In the genomic region with DNA sequence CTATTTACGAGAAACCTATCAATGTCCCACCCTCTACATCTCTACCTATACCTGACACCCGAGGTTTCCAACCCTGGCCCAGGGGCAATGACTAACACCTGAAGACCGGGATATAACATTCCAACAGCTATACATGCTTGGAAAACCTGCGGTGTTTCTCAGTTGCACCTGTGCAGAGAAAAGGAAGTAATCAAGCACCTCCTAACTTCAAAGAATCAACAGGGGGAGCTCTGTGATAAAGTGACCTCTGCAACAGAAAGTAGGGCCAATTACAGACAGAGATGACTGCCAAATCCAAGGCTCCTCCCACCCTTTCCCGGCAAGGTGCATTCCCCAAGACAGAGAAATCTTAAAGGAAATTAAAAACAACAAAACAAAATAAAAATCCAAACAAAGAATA, we compare ENCODE assay signal across 8 cellular contexts. TPM values are rescaled to one million over a fixed set of nuclear protein-coding genes. Genes with fewer than 3 reads are reported as not detected.
DNase-seq lines count a peak whose midpoint lies in the region; ATAC-seq and TF ChIP-seq lines count a peak whose summit lies in the region.

No MANE protein-coding gene starts in this region.

- no peak for DNase-seq in activated naive CD4-positive, alpha-beta T cell treated with anti-CD3 and anti-CD28 coated beads, Interleukin-2, amount 50 U/mL, for 72 hours (ENCODE audit: low spot score in 2 of 2)
- no peak for DNase-seq in activated naive CD4-positive, alpha-beta T cell (lab: John Stamatoyannopoulos, UW)
- DNase-seq in NCI-H146 treated with DMSO at 0.1 percent for 48 hours (lab: John Stamatoyannopoulos, UW; ENCODE audit: unreplicated experiment) (peak; percentile 65), choroid plexus epithelial cell (ENCODE audit: low read depth) (peak; percentile 65), myocyte (ENCODE audit: low read depth) (peak; percentile 16)
- no peak for DNase-seq in stimulated activated CD4-positive, alpha-beta T cell treated with anti-CD3 and anti-CD28 coated beads, Interleukin-2, amount 100 ng/mL, for 24 hours
- no peak for DNase-seq in activated CD4-positive, alpha-beta T cell treated with anti-CD3 and anti-CD28 coated beads for 48 hours

- H3K36me3 Mint-ChIP-seq in activated naive CD4-positive, alpha-beta T cell treated with anti-CD3 and anti-CD28 coated beads, Interleukin-2, amount 50 U/mL, for 72 hours, result peaks cover 7 to 23% of the 10 kb centered on the region in 2 donors

- H3K27ac Mint-ChIP-seq in activated naive CD4-positive, alpha-beta T cell treated with anti-CD3 and anti-CD28 coated beads, Interleukin-2, amount 50 U/mL, for 72 hours, result peak overlapping the region in 1 of 2 donors; percentile 12

- H3K4me3 ChIP-seq in choroid plexus epithelial cell (ENCODE audit: low read depth, low read length), result no peak overlapping the region

- peaks cover 0 to 5% of the 10 kb centered on the region in 2 donors for H3K9me3 Mint-ChIP-seq in activated naive CD4-positive, alpha-beta T cell treated with anti-CD3 and anti-CD28 coated beads, Interleukin-2, amount 50 U/mL, for 72 hours

- peak; percentile 56 for TF ChIP-seq CTCF in choroid plexus epithelial cell (conservative IDR thresholded peaks at IDR 0.05; ENCODE audit: low read depth, low read length)

- peak; percentile 19 to 45 for ATAC-seq in activated naive CD4-positive, alpha-beta T cell treated with anti-CD3 and anti-CD28 coated beads, Interleukin-2, amount 50 U/mL, for 72 hours
- peak; percentile 79 for ATAC-seq in HG02571 (IDR thresholded peaks at IDR 0.05; ENCODE audit: unreplicated experiment)

RNA-seq across cellular contexts. Expression of a gene that starts 41.3 kb away (rescaled TPM):
- total RNA-seq in activated naive CD4-positive, alpha-beta T cell treated with anti-CD3 and anti-CD28 coated beads, Interleukin-2, amount 50 U/mL, for 72 hours, result 10 to 100 TPM; 28.9 to 66.0 TPM
- total RNA-seq in myocyte, result 19.4 and 19.6 TPM in 2 replicates
- 12.5 TPM for polyA plus RNA-seq in myocyte (2012)

Comparison
In these comparisons a context has a peak if more than half of its experiments do, and no peak if none do; other contexts are left out.
1. DNase-seq: peak in NCI-H146 treated with DMSO at 0.1 percent for 48 hours (single experiment), choroid plexus epithelial cell (single experiment) and myocyte (single experiment); none in activated naive CD4-positive, alpha-beta T cell treated with anti-CD3 and anti-CD28 coated beads, Interleukin-2, amount 50 U/mL, for 72 hours (0 of 2), activated naive CD4-positive, alpha-beta T cell (0 of 4), stimulated activated CD4-positive, alpha-beta T cell treated with anti-CD3 and anti-CD28 coated beads, Interleukin-2, amount 100 ng/mL, for 24 hours (0 of 2) and activated CD4-positive, alpha-beta T cell treated with anti-CD3 and anti-CD28 coated beads for 48 hours (single experiment).